In the genomic region with DNA sequence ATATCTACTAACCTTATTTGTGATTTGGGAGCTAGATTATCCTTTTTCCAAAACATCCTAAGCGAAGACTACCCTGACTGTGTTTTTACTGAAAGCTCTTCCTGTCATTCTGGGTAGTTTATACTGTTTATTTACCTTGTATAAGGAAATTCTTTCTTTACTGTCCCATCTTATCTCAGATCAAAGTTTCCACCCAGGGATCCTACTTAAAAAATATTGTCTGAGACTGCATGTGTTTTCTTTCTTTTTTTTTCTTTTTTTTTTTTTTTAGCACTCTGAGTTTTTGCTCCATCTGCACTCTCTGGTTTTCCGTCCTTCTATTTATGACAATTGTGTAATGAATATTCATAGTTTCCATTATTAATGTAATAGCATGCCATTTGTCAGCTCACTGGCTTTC, we compare ENCODE assay signal across 21 cellular contexts. TPM values are rescaled to one million over a fixed set of nuclear protein-coding genes. Genes with fewer than 3 reads are reported as not detected.
"Had no signal": no experiment of that assay in that cellular context is flagged by ENCODE, and none has a peak within 500 bp of the region (broad histone marks: within the 10 kb centered on the region; RNA-seq: fewer than 3 reads in every experiment).

No MANE protein-coding gene starts in this region.

- H3K36me3 ChIP-seq: lower lobe of right lung, sigmoid colon, upper lobe of left lung had no signal

- H3K4me3 ChIP-seq: lower lobe of right lung, sigmoid colon, upper lobe of left lung had no signal

- H3K4me1 Mint-ChIP-seq: activated CD4-positive, alpha-beta T cell treated with anti-CD3 and anti-CD28 coated beads, Interleukin-2, amount 10 ng/mL, durations not matched to agents 7 days and 5 days; activated naive CD4-positive, alpha-beta T cell treated with anti-CD3 and anti-CD28 coated beads, Interleukin-2, amount 50 U/mL, for 24 hours had no signal

- DNase-seq: activated CD4-positive, alpha-beta T cell treated with anti-CD3 and anti-CD28 coated beads, Interleukin-2, amount 10 ng/mL, durations not matched to agents 7 days and 5 days; activated CD4-positive, CD25-positive, alpha-beta regulatory T cell treated with anti-CD3 and anti-CD28 coated beads, Interleukin-2, amount 50 U/mL, for 72 hours; activated CD8-positive, alpha-beta T cell treated with anti-CD3 and anti-CD28 coated beads, Interleukin-2, amount 10 ng/mL, durations not matched to agents 7 days and 5 days; activated gamma-delta T cell; aorta; effector CD4-positive, alpha-beta T cell; erythroblast; foreskin fibroblast; lower lobe of right lung; naive thymus-derived CD4-positive, alpha-beta T cell; retina; sigmoid colon; stimulated activated CD4-positive, alpha-beta T cell treated with anti-CD3 and anti-CD28 coated beads, Interleukin-2, amount 100 ng/mL, for 48 hours; stimulated activated naive CD4-positive, alpha-beta T cell treated with Interleukin-2 at 50 U/mL for 16 hours; upper lobe of left lung had no signal

- H3K36me3 Mint-ChIP-seq: activated naive CD4-positive, alpha-beta T cell treated with anti-CD3 and anti-CD28 coated beads, Interleukin-2, amount 50 U/mL, for 24 hours; naive thymus-derived CD4-positive, alpha-beta T cell had no signal

- H3K27me3 Mint-ChIP-seq: activated CD4-positive, alpha-beta T cell treated with anti-CD3 and anti-CD28 coated beads, Interleukin-2, amount 10 ng/mL, durations not matched to agents 7 days and 5 days; dendritic cell treated with granulocyte-macrophage colony-stimulating factor and Interleukin-4, amounts not matched to agents 40 ng/mL and 50 ng/mL, for 4 days; progenitor cell of endocrine pancreas had no signal

- H3K27me3 ChIP-seq: sigmoid colon, upper lobe of left lung had no signal

- H3K27ac Mint-ChIP-seq: activated CD4-positive, alpha-beta T cell treated with anti-CD3 and anti-CD28 coated beads, Interleukin-2, amount 10 ng/mL, durations not matched to agents 7 days and 5 days; activated CD8-positive, alpha-beta T cell treated with anti-CD3 and anti-CD28 coated beads, Interleukin-2, amount 10 ng/mL, durations not matched to agents 7 days and 5 days; activated naive CD4-positive, alpha-beta T cell treated with anti-CD3 and anti-CD28 coated beads, Interleukin-2, amount 50 U/mL, for 24 hours; activated T-helper 1 cell treated with anti-CD3 and anti-CD28 coated beads, Interleukin-12 subunit alpha, Interleukin-12 subunit beta, Interleukin-2, Interleukin-4 antibody, amounts not matched to agents 30 ng/mL and 10 ng/mL and 1 ng/mL, durations not matched to agents 14 hours and 24 hours and 36 hours; dendritic cell treated with granulocyte-macrophage colony-stimulating factor and Interleukin-4, amounts not matched to agents 40 ng/mL and 50 ng/mL, for 4 days; naive thymus-derived CD4-positive, alpha-beta T cell; progenitor cell of endocrine pancreas had no signal

- H3K9me3 ChIP-seq: lower lobe of right lung, sigmoid colon, upper lobe of left lung had no signal

- ATAC-seq: activated CD8-positive, alpha-beta T cell treated with anti-CD3 and anti-CD28 coated beads, Interleukin-2, amount 10 ng/mL, durations not matched to agents 7 days and 5 days; left lobe of liver; lower lobe of right lung; naive thymus-derived CD4-positive, alpha-beta T cell had no signal

- H3K9me3 Mint-ChIP-seq: activated CD4-positive, alpha-beta T cell treated with anti-CD3 and anti-CD28 coated beads, Interleukin-2, amount 10 ng/mL, durations not matched to agents 7 days and 5 days; activated naive CD4-positive, alpha-beta T cell treated with anti-CD3 and anti-CD28 coated beads, Interleukin-2, amount 50 U/mL, for 24 hours; activated T-helper 1 cell treated with anti-CD3 and anti-CD28 coated beads, Interleukin-12 subunit alpha, Interleukin-12 subunit beta, Interleukin-2, Interleukin-4 antibody, amounts not matched to agents 30 ng/mL and 10 ng/mL and 1 ng/mL, durations not matched to agents 14 hours and 24 hours and 36 hours; brain; dendritic cell treated with granulocyte-macrophage colony-stimulating factor and Interleukin-4, amounts not matched to agents 40 ng/mL and 50 ng/mL, for 4 days; naive thymus-derived CD4-positive, alpha-beta T cell had no signal

- H3K4me3 Mint-ChIP-seq: activated CD4-positive, alpha-beta T cell treated with anti-CD3 and anti-CD28 coated beads, Interleukin-2, amount 10 ng/mL, durations not matched to agents 7 days and 5 days; activated CD8-positive, alpha-beta T cell treated with anti-CD3 and anti-CD28 coated beads, Interleukin-2, amount 10 ng/mL, durations not matched to agents 7 days and 5 days; activated naive CD4-positive, alpha-beta T cell treated with anti-CD3 and anti-CD28 coated beads, Interleukin-2, amount 50 U/mL, for 24 hours; activated T-helper 1 cell treated with anti-CD3 and anti-CD28 coated beads, Interleukin-12 subunit alpha, Interleukin-12 subunit beta, Interleukin-2, Interleukin-4 antibody, amounts not matched to agents 30 ng/mL and 10 ng/mL and 1 ng/mL, durations not matched to agents 14 hours and 24 hours and 36 hours; dendritic cell treated with granulocyte-macrophage colony-stimulating factor and Interleukin-4, amounts not matched to agents 40 ng/mL and 50 ng/mL, for 4 days; naive thymus-derived CD4-positive, alpha-beta T cell had no signal

- H3K27ac ChIP-seq: lower lobe of right lung, sigmoid colon had no signal

RNA-seq across cellular contexts. Expression of a gene that starts 26.5 kb away (rescaled TPM):
- total RNA-seq: activated CD4-positive, alpha-beta T cell treated with anti-CD3 and anti-CD28 coated beads, Interleukin-2, amount 10 ng/mL, durations not matched to agents 7 days and 5 days; activated CD8-positive, alpha-beta T cell treated with anti-CD3 and anti-CD28 coated beads, Interleukin-2, amount 10 ng/mL, durations not matched to agents 7 days and 5 days had no signal
